2 cellular contexts compared by ENCODE assay signal in genomic region chr22:20938272-20938671, GRCh38.
TF ChIP-seq lines count a peak whose summit lies in the region.

No MANE protein-coding gene starts in this region.

TF ChIP-seq in liver, 16 proteins besides CTCF, POLR2A, EP300 and RAD21:
- TF ChIP-seq ATF3 (IDR thresholded peaks at IDR 0.05) (no peak), HNF4A (conservative IDR thresholded peaks at IDR 0.05) (peak; percentile 70 to 84), GABPA (IDR thresholded peaks at IDR 0.05 in 1 of 2, conservative IDR thresholded peaks at IDR 0.05 in 1 of 2) (no peak), JUND (IDR thresholded peaks at IDR 0.05) (no peak), REST (IDR thresholded peaks at IDR 0.05) (no peak), SP1 (IDR thresholded peaks at IDR 0.05) (peak; percentile 25), RXRA (IDR thresholded peaks at IDR 0.05) (peak in 1 of 2 donors; percentile 53), EGR1 (IDR thresholded peaks at IDR 0.05; ENCODE audit: low read depth in 2 of 2) (no peak), YY1 (IDR thresholded peaks at IDR 0.05) (peak; percentile 20), HNF4G (IDR thresholded peaks at IDR 0.05) (peak; percentile 8), FOXA1 (IDR thresholded peaks at IDR 0.05) (no peak)

TF ChIP-seq in HepG2, 621 proteins besides CTCF, POLR2A, EP300 and RAD21:
- TF ChIP-seq KDM5A (IDR thresholded peaks at IDR 0.05; ENCODE audit: borderline replicate concordance, low read length) = no peak
- TF ChIP-seq RBAK (CRISPR knock-in tag; IDR thresholded peaks at IDR 0.05) = no peak
- TF ChIP-seq AKAP8 (CRISPR knock-in tag; IDR thresholded peaks at IDR 0.05) = no peak
- no peak for TF ChIP-seq GLMP (CRISPR knock-in tag; IDR thresholded peaks at IDR 0.05; ENCODE audit: borderline replicate concordance)
- no peak for TF ChIP-seq ZNF781 (CRISPR knock-in tag; IDR thresholded peaks at IDR 0.05; ENCODE audit: borderline replicate concordance, not compliant biosample characterization)
- TF ChIP-seq ZNF512B (CRISPR knock-in tag; IDR thresholded peaks at IDR 0.05; ENCODE audit: borderline replicate concordance) = no peak
- TF ChIP-seq ZNF263 (CRISPR knock-in tag; IDR thresholded peaks at IDR 0.05) = no peak
